Comparison of ENCODE assay signal across 23 cellular contexts in the genomic region with DNA sequence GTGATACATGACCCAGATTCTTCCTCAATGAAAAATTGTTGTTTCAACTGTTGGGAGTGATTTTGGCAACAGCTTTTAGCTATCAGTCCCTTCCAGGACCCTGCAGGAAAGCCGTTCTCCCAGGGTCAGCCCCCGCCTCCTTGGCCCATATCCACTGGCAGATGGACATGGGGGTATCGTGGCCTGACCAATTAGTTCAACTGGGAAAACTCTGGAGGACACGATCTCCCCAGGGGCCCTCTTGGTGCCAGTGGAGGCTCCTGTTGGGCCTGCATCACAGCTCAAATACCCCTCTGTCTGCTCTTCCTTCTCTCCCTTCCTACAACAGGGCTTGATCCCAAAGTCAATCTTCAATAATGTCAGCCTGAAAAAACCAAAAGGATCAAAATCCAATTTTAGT.
"Had no signal": no experiment of that assay in that cellular context is flagged by ENCODE, and none has a peak within 500 bp of the region (broad histone marks: within the 10 kb centered on the region; RNA-seq: fewer than 3 reads in every experiment).

No MANE protein-coding gene starts in this region.

- H3K4me3 Mint-ChIP-seq: dendritic cell treated with granulocyte-macrophage colony-stimulating factor and Interleukin-4, amounts not matched to agents 40 ng/mL and 50 ng/mL, for 4 days; effector memory CD8-positive, alpha-beta T cell; endodermal cell had no signal

- H3K9me3 ChIP-seq: colonic mucosa, esophagus squamous epithelium, gastrocnemius medialis, gastroesophageal sphincter, heart left ventricle, heart right ventricle had no signal

- H3K9me3 Mint-ChIP-seq: dendritic cell treated with granulocyte-macrophage colony-stimulating factor and Interleukin-4, amounts not matched to agents 40 ng/mL and 50 ng/mL, for 4 days; effector memory CD8-positive, alpha-beta T cell; endodermal cell had no signal

- H3K4me1 Mint-ChIP-seq: endodermal cell had no signal

- H3K27ac Mint-ChIP-seq: dendritic cell treated with granulocyte-macrophage colony-stimulating factor and Interleukin-4, amounts not matched to agents 40 ng/mL and 50 ng/mL, for 4 days; effector memory CD8-positive, alpha-beta T cell; endodermal cell had no signal

- DNase-seq: colonic mucosa; cortex of kidney; dermis blood vessel endothelial cell; dorsolateral prefrontal cortex; effector CD4-positive, alpha-beta T cell; effector CD8-positive, alpha-beta T cell; effector memory CD4-positive, alpha-beta T cell; effector memory CD8-positive, alpha-beta T cell; endodermal cell; erythroblast; esophagus squamous epithelium; foreskin fibroblast; foreskin keratinocyte; foreskin melanocyte; gastrocnemius medialis; glutamatergic neuron; heart left ventricle; heart right ventricle had no signal

- H3K4me3 ChIP-seq: colonic mucosa, coronary artery, dorsolateral prefrontal cortex, esophagus squamous epithelium, gastrocnemius medialis, gastroesophageal sphincter, heart left ventricle, heart right ventricle had no signal

- H3K27me3 ChIP-seq: colonic mucosa, foreskin keratinocyte, gastroesophageal sphincter had no signal

- H3K4me1 ChIP-seq: colonic mucosa, esophagus squamous epithelium, foreskin keratinocyte, gastrocnemius medialis, heart left ventricle, heart right ventricle had no signal

- H3K36me3 ChIP-seq: colonic mucosa, esophagus squamous epithelium, gastrocnemius medialis, gastroesophageal sphincter, heart left ventricle, heart right ventricle had no signal

- H3K27ac ChIP-seq: colonic mucosa, coronary artery, dorsolateral prefrontal cortex, epithelial cell of prostate, esophagus squamous epithelium, foreskin keratinocyte, gastrocnemius medialis, heart left ventricle, heart right ventricle had no signal

- ATAC-seq: effector memory CD8-positive, alpha-beta T cell; esophagus mucosa; foreskin keratinocyte; gastrocnemius medialis; gastroesophageal sphincter; heart left ventricle; heart right ventricle had no signal
